In the genomic region with DNA sequence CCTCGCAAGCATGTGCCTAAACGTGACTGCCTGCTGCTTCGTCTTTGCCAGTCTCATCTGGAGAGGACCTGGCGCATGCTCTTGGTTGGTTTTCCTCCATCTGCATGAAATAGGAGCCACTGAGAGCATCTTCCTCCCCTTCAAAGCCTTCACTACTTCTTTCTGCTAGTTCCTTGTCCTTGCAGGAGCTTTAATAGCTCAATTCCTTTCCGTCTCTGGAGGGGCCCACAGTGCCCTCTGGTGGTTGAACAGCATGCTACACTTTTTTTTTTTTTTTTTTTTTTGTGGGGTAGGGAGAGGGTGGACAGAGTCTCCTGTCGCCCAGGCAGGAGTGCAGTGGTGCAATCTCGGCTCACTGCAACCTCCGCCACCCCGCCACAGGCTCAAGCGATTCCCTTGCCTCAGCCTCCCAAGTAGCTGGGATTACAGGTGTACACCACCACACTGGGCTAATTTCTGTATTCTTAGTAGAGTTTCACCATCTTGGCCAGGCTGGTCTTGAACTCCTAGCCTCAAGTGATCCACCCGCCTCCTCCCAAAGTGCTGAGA, we compare ENCODE assay signal across 8 cellular contexts. TPM values are rescaled to one million over a fixed set of nuclear protein-coding genes. Genes with fewer than 3 reads are reported as not detected.
DNase-seq lines count a peak whose midpoint lies in the region; ATAC-seq and TF ChIP-seq lines count a peak whose summit lies in the region.

No MANE protein-coding gene starts in this region.

- POLR2A ChIA-PET in HEK293T (lab: Yijun Ruan, JAX), result no interaction called here
- POLR2A ChIA-PET in RWPE1 (lab: Yijun Ruan, JAX; ENCODE audit: low non-redundant PET), result no interaction called here

- H3K4me3 Mint-ChIP-seq in CD4-positive, CD25-positive, alpha-beta regulatory T cell, result no peak overlapping the region

- H3K36me3 ChIP-seq in CD4-positive, CD25-positive, alpha-beta regulatory T cell (ENCODE audit: control insufficient read depth, insufficient read depth, low read length), result peaks cover 7% of the 10 kb centered on the region

- H3K27ac ChIP-seq in CD4-positive, CD25-positive, alpha-beta regulatory T cell (ENCODE audit: insufficient read depth, low read length, poor library complexity, severe bottlenecking), result no peak overlapping the region
- no peak overlapping the region for H3K27ac ChIP-seq in RWPE1

- no peaks in the 10 kb centered on the region for H3K27me3 ChIP-seq in CD4-positive, CD25-positive, alpha-beta regulatory T cell (ENCODE audit: control insufficient read depth, insufficient read depth, low read length)

- no peaks in the 10 kb centered on the region for H3K9me3 ChIP-seq in CD4-positive, CD25-positive, alpha-beta regulatory T cell (ENCODE audit: control insufficient read depth in 2 of 2, low read length in 2 of 2)

- ATAC-seq in CD4-positive, CD25-positive, alpha-beta regulatory T cell (ENCODE audit: low read depth in 2 of 2), result peak; percentile 38 to 56
- ATAC-seq in HG03442 (IDR thresholded peaks at IDR 0.05; ENCODE audit: unreplicated experiment) (no peak), GM21529 (IDR thresholded peaks at IDR 0.05; ENCODE audit: unreplicated experiment) (no peak)

- peaks cover 5 to 16% (median 7%) of the 10 kb centered on the region in 4 donors for H3K4me1 Mint-ChIP-seq in CD4-positive, CD25-positive, alpha-beta regulatory T cell

- peak overlapping the region; percentile 10 for H3K4me3 ChIP-seq in CD4-positive, CD25-positive, alpha-beta regulatory T cell (ENCODE audit: low read depth, low read length)

- H3K36me3 Mint-ChIP-seq in CD4-positive, CD25-positive, alpha-beta regulatory T cell, result peaks cover 22% of the 10 kb centered on the region

- H3K9me3 Mint-ChIP-seq in CD4-positive, CD25-positive, alpha-beta regulatory T cell, result no peaks in the 10 kb centered on the region

- no peaks in the 10 kb centered on the region for H3K4me1 ChIP-seq in CD4-positive, CD25-positive, alpha-beta regulatory T cell (ENCODE audit: control insufficient read depth, insufficient read depth, low read length, poor library complexity, severe bottlenecking)

- CTCF ChIA-PET in HEK293T (lab: Yijun Ruan, JAX) (interaction anchor here (0.6 to 2.3 kb wide), 14 partner anchors 9 to 1126 kb away, joined by 3 to 12 read pairs (median 4); no protein-coding TSS in a partner anchor), RWPE1 (lab: Yijun Ruan, JAX) (interaction anchor here (0.6 to 1.4 kb wide), 25 partner anchors 10 to 1199 kb away, joined by 3 to 8 read pairs (median 3); a partner anchor contains a TSS)

- H3K27me3 Mint-ChIP-seq in CD4-positive, CD25-positive, alpha-beta regulatory T cell, result no peaks in the 10 kb centered on the region

- DNase-seq in CD4-positive, CD25-positive, alpha-beta regulatory T cell, result peak; percentile 11 to 64 (median 51)
- DNase-seq in HEK293T (ENCODE audit: extremely low spot score) (peak; percentile 66), RWPE1 (ENCODE audit: low spot score) (peak; percentile 43), globus pallidus (ENCODE audit: low spot score) (peak; percentile 51), putamen (ENCODE audit: low spot score) (peak; percentile 20)
- peak; percentile 79 for DNase-seq in activated effector memory CD4-positive, alpha-beta T cell treated with anti-CD3 and anti-CD28 coated beads, Interleukin-2, amount 50 U/mL, for 16 hours

- H3K27ac Mint-ChIP-seq in CD4-positive, CD25-positive, alpha-beta regulatory T cell, result peak overlapping the region in 2 of 3 donors; percentile 11 to 36

- TF ChIP-seq CTCF in RWPE1 (conservative IDR thresholded peaks at IDR 0.05; ENCODE audit: low read depth), result peak; percentile 69

TF ChIP-seq in HEK293T, 16 proteins besides CTCF, POLR2A, EP300 and RAD21:
- TF ChIP-seq ZNF384 (IDR thresholded peaks at IDR 0.05) (peak; percentile 97), HDGF (IDR thresholded peaks at IDR 0.05; ENCODE audit: borderline replicate concordance) (no peak), FOXA1 (IDR thresholded peaks at IDR 0.05) (no peak), FOXM1 (IDR thresholded peaks at IDR 0.05; ENCODE audit: borderline replicate concordance) (no peak), LEF1 (IDR thresholded peaks at IDR 0.05; ENCODE audit: borderline replicate concordance) (no peak), FOXK2 (IDR thresholded peaks at IDR 0.05) (no peak), ARNT (IDR thresholded peaks at IDR 0.05) (no peak)
- TF ChIP-seq, protein P1, sequence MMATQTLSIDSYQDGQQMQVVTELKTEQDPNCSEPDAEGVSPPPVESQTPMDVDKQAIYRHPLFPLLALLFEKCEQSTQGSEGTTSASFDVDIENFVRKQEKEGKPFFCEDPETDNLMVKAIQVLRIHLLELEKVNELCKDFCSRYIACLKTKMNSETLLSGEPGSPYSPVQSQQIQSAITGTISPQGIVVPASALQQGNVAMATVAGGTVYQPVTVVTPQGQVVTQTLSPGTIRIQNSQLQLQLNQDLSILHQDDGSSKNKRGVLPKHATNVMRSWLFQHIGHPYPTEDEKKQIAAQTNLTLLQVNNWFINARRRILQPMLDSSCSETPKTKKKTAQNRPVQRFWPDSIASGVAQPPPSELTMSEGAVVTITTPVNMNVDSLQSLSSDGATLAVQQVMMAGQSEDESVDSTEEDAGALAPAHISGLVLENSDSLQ (IDR thresholded peaks at IDR 0.05), result no peak
TF ChIP-seq in HEK293T: peak in this region for 1.

RNA-seq across cellular contexts. Expression of a gene that starts 59.6 kb away (rescaled TPM):
- 118 TPM for total RNA-seq in CD4-positive, CD25-positive, alpha-beta regulatory T cell
- polyA plus RNA-seq in CD4-positive, CD25-positive, alpha-beta regulatory T cell, result 100 to 1,000 TPM in 1 of 4 donors, 10 to 100 TPM in 3; 74.5 to 131 (median 87.1) TPM

Comparison
In these comparisons a context has a peak if more than half of its experiments do, and no peak if none do; other contexts are left out.
1. ATAC-seq: peak in CD4-positive, CD25-positive, alpha-beta regulatory T cell (2 of 2); none in HG03442 (single experiment) and GM21529 (single experiment).
2. DNase-seq: peak in every context shown above with its lines; median percentile 79 in activated effector memory CD4-positive, alpha-beta T cell treated with anti-CD3 and anti-CD28 coated beads, Interleukin-2, amount 50 U/mL, for 16 hours; 66 in HEK293T; 51 in CD4-positive, CD25-positive, alpha-beta regulatory T cell; 51 in globus pallidus; 43 in RWPE1; 20 in putamen.